ENCODE assay signal across 15 cellular contexts in genomic region chr12:87935216-87935615, GRCh38.
"Had no signal": no experiment of that assay in that cellular context is flagged by ENCODE, and none has a peak within 500 bp of the region (broad histone marks: within the 10 kb centered on the region; RNA-seq: fewer than 3 reads in every experiment).

No MANE protein-coding gene starts in this region.

- H3K4me1 ChIP-seq: colonic mucosa, psoas muscle, right atrium auricular region, sigmoid colon had no signal

- DNase-seq: colonic mucosa; effector memory CD4-positive, alpha-beta T cell; foreskin melanocyte; head of caudate nucleus; kidney glomerular epithelial cell; mucosa of descending colon; naive thymus-derived CD8-positive, alpha-beta T cell; psoas muscle; sigmoid colon; small intestine; stimulated activated CD4-positive, alpha-beta T cell treated with anti-CD3 and anti-CD28 coated beads, Interleukin-2, amount 100 ng/mL, for 48 hours; stimulated activated naive CD4-positive, alpha-beta T cell treated with Interleukin-2 at 50 U/mL for 16 hours had no signal

- H3K27ac ChIP-seq: colonic mucosa, hepatocyte, neutrophil, psoas muscle, right atrium auricular region, sigmoid colon had no signal

- H3K9me3 ChIP-seq: colonic mucosa, mucosa of descending colon, neutrophil, psoas muscle, right atrium auricular region, sigmoid colon had no signal

- H3K4me2 ChIP-seq: hepatocyte had no signal

- ATAC-seq: mucosa of descending colon; naive thymus-derived CD8-positive, alpha-beta T cell; psoas muscle had no signal

- H2AFZ ChIP-seq: hepatocyte had no signal

- H3K4me3 ChIP-seq: colonic mucosa, hepatocyte, mucosa of descending colon, psoas muscle, right atrium auricular region, sigmoid colon had no signal

- H3K36me3 ChIP-seq: colonic mucosa, neutrophil, right atrium auricular region, sigmoid colon had no signal

- H3K27me3 ChIP-seq: colonic mucosa, hepatocyte, neutrophil, right atrium auricular region, sigmoid colon had no signal
